9 cellular contexts compared by ENCODE assay signal in genomic region chr1:78045850-78046778, GRCh38. TPM values are rescaled to one million over a fixed set of nuclear protein-coding genes. Genes with fewer than 3 reads are reported as not detected.
DNase-seq lines count a peak whose midpoint lies in the region; ATAC-seq lines count a peak whose summit lies in the region.
"Had no signal": no experiment of that assay in that cellular context is flagged by ENCODE, and none has a peak within 500 bp of the region (broad histone marks: within the 10 kb centered on the region; RNA-seq: fewer than 3 reads in every experiment).

A gene with protein sequence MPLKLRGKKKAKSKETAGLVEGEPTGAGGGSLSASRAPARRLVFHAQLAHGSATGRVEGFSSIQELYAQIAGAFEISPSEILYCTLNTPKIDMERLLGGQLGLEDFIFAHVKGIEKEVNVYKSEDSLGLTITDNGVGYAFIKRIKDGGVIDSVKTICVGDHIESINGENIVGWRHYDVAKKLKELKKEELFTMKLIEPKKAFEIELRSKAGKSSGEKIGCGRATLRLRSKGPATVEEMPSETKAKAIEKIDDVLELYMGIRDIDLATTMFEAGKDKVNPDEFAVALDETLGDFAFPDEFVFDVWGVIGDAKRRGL (plus strand): TSS chr1:78045966. CDS start chr1:78046095, 129 bp downstream.

- no peaks in the 10 kb centered on the region for H3K9me3 ChIP-seq in right cardiac atrium (ENCODE audit: control insufficient read depth, low read length)

- intact Hi-C loops in right cardiac atrium (cut with DNase I): loop anchor here in 2 of 4 donors (5.0 to 10.0 kb wide), 3 partner anchors 39 to 59 kb away; no protein-coding TSS in a partner anchor

- DNase-seq in DMS53 (lab: John Stamatoyannopoulos, UW) (peak; percentile 89), HT-29 (ENCODE audit: low spot score) (peak; percentile 73), right cardiac atrium (peak; percentile 41 to 80 (median 72)), retina (peak; percentile 72), middle frontal gyrus (ENCODE audit: extremely low spot score, low spot score) (no peak), NCI-H2196 treated with DMSO at 0.1 percent for 48 hours (lab: John Stamatoyannopoulos, UW; ENCODE audit: unreplicated experiment) (no peak), globus pallidus (ENCODE audit: low spot score) (no peak)
- DNase-seq in activated naive CD4-positive, alpha-beta T cell treated with anti-CD3 and anti-CD28 coated beads, Interleukin-2, amount 50 U/mL, for 16 hours: peak; percentile 40

- peak; percentile 69 to 81 for ATAC-seq in right cardiac atrium
- ATAC-seq: HCT116 had no signal

- no peaks in the 10 kb centered on the region for H3K4me1 ChIP-seq in right cardiac atrium (ENCODE audit: control insufficient read depth, insufficient read depth, low read length)

- WGBS in right cardiac atrium: 2% methylated on average over 91 of the region's 91 CpGs

- peak within 1 kb of the TSS; percentile 59 for H3K27ac ChIP-seq in right cardiac atrium (ENCODE audit: low read length)

- peak within 1 kb of the TSS; percentile 83 for H3K4me3 ChIP-seq in right cardiac atrium (ENCODE audit: low read length)

- H3K27me3 ChIP-seq in right cardiac atrium (ENCODE audit: control insufficient read depth, insufficient read depth): no peaks in the 10 kb centered on the region

RNA-seq across cellular contexts. Expression of the gene that starts here (rescaled TPM):
- 13.4 and 15.4 TPM in 2 replicates for total RNA-seq in HT-29 (2014; rRNA removed; shearing (Covaris generic))
- 1 to 10 TPM; 1.3 to 1.8 (median 1.7) TPM for total RNA-seq in right cardiac atrium
- polyA plus RNA-seq in right cardiac atrium: 1.5 TPM

Comparison
In these comparisons a context has a peak if more than half of its experiments do, and no peak if none do; other contexts are left out.
1. DNase-seq: peak in DMS53 (single experiment), HT-29 (single experiment), activated naive CD4-positive, alpha-beta T cell treated with anti-CD3 and anti-CD28 coated beads, Interleukin-2, amount 50 U/mL, for 16 hours (single experiment), right cardiac atrium (3 of 3) and retina (single experiment); none in middle frontal gyrus (single experiment), NCI-H2196 treated with DMSO at 0.1 percent for 48 hours (single experiment) and globus pallidus (single experiment).